13 cellular contexts compared by ENCODE assay signal in the genomic region with DNA sequence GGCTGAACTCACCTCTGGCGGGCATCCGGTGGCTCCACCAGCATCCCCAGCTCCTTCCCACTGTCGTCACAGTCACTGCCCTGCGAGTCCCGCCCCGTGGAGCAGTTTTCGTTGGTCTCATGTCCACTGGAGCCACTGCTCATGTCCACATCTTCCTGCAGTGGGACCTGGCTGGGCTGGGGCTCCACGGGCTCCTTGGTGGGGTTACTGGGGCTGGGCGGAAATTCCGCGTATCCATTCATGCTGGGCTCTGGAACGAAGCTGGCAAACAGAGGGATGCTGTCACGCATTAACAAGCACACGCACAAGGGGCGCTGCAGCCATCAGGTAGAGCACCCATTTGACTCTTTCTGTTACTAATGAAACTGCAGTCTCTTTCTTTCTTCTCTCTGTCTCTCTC. TPM values are rescaled to one million over a fixed set of nuclear protein-coding genes. Genes with fewer than 3 reads are reported as not detected.
A peak's percentile ranks its signal among the peaks of the same experiment; 100 is the strongest.
DNase-seq lines count a peak whose midpoint lies in the region; FAIRE-seq and TF ChIP-seq lines count a peak whose summit lies in the region.
"Had no signal": no experiment of that assay in that cellular context is flagged by ENCODE, and none has a peak within 500 bp of the region (broad histone marks: within the 10 kb centered on the region; RNA-seq: fewer than 3 reads in every experiment).

No MANE protein-coding gene starts in this region.

- H4K91ac ChIP-seq in H1 (replicated peaks; ENCODE audit: insufficient read length, low read length) (no peak overlapping the region), trophoblast cell (ENCODE audit: low read depth, low read length) (no peak overlapping the region)

- no peaks in the 10 kb centered on the region for H3F3A ChIP-seq in neural cell (ENCODE audit: insufficient read depth, low read length, poor library complexity, severe bottlenecking)

- H3K14ac ChIP-seq in H1 (ENCODE audit: insufficient read length) = no peak overlapping the region
- no peak overlapping the region for H3K14ac ChIP-seq in trophoblast cell (ENCODE audit: low read length)

- peak overlapping the region; percentile 26; the same call in 1 of the 2 replicates for H4K8ac ChIP-seq in H1 (ENCODE audit: extremely low read depth, insufficient read depth, low read length)
- H4K8ac ChIP-seq in trophoblast cell (ENCODE audit: low read depth, low read length) = no peak overlapping the region

- CTCF ChIA-PET in HEK293 (lab: Yijun Ruan, JAX) = interaction anchor here (0.8 to 7.3 kb wide), 5 partner anchors 10 to 399 kb away, joined by 3 to 54 read pairs (median 5); a partner anchor contains a TSS
- CTCF ChIA-PET in H1 (lab: Charles Lee; ENCODE audit: partially characterized antibody) = interaction anchor here (0.7 to 18.9 kb wide), 15 partner anchors 8 to 170 kb away, joined by 3 to 298 read pairs (median 5); a partner anchor contains a TSS

- no peaks in the 10 kb centered on the region for H3K27me3 ChIP-seq in H1 (replicated peaks in 1 of 4; ENCODE audit: control insufficient read depth in 3 of 4, extremely low read depth in 1 of 4, insufficient read depth in 3 of 4, low read length in 3 of 4)
- no peaks in the 10 kb centered on the region for H3K27me3 ChIP-seq in neural cell (ENCODE audit: insufficient read depth, low read depth, low read length)
- H3K27me3 ChIP-seq in trophoblast cell (ENCODE audit: insufficient read depth, low read length) = no peaks in the 10 kb centered on the region

- TF ChIP-seq RAD21 in H1 (IDR thresholded peaks at IDR 0.05 in 1 of 2, conservative IDR thresholded peaks at IDR 0.05 in 1 of 2; ENCODE audit: low read depth in 2 of 2, low read length in 2 of 2) (peak; percentile 31 to 45), neural cell (conservative IDR thresholded peaks at IDR 0.05) (no peak)

- H2BK120ac ChIP-seq in H1 (replicated peaks; ENCODE audit: low read depth, low read length) = no peak overlapping the region
- H2BK120ac ChIP-seq in trophoblast cell (ENCODE audit: insufficient read depth, low read length, poor library complexity) = no peak overlapping the region

- peak; percentile 81 for FAIRE-seq in H1 (lab: Jason Lieb, UNC)
- FAIRE-seq: A204.1 had no signal

- WGBS in H1 (ENCODE audit: extremely low coverage in 1 of 2, insufficient coverage in 1 of 2, insufficient read length in 1 of 2, insufficient replicate concordance in 2 of 2, low coverage in 1 of 2, low lambda C conversion rate in 2 of 2, missing lambda C conversion rate in 1 of 2), 2 experiments = 74% methylated on average over 15 of the region's 15 CpGs; no CpG with 5 or more reads in 1 of the 2 experiments
- WGBS in trophoblast cell (ENCODE audit: extremely low coverage, insufficient coverage, insufficient read length) = no CpG with 5 or more reads among the region's 15 CpGs

- no peak overlapping the region for H3K56ac ChIP-seq in H1 (replicated peaks; ENCODE audit: insufficient read length, low read depth, low read length)

- TF ChIP-seq POLR2A in H1 (IDR thresholded peaks at IDR 0.05; ENCODE audit: control extremely low read depth in 1 of 2, low read depth in 2 of 2, low read length in 2 of 2) = no peak

- H4K20me1 ChIP-seq in H1 (replicated peaks in 1 of 2; ENCODE audit: control insufficient read depth in 1 of 2, insufficient read depth in 2 of 2, low read length in 2 of 2) (peaks cover 0 to under 1% of the 10 kb centered on the region in 2 experiments), neural cell (ENCODE audit: insufficient read depth) (no peaks in the 10 kb centered on the region)

- H2BK20ac ChIP-seq in H1 (ENCODE audit: low read length) = no peak overlapping the region

- 0 out of 2 replicates have a peak, but pooled peaks cover 2% of the 10 kb centered on the region for H3K79me1 ChIP-seq in H1 (ENCODE audit: low read depth, low read length)
- no peaks in the 10 kb centered on the region for H3K79me1 ChIP-seq in trophoblast cell (ENCODE audit: low read length)

- H3K4me2 ChIP-seq in H1 (ENCODE audit: insufficient read depth in 1 of 2, low read depth in 2 of 2, low read length in 2 of 2) (no peak overlapping the region), neural cell (ENCODE audit: low read length) (no peak overlapping the region), trophoblast cell (ENCODE audit: low read length) (no peak overlapping the region)

- H4K5ac ChIP-seq in H1 (ENCODE audit: insufficient read length, low read depth, low read length) = no peak overlapping the region

- no peak overlapping the region for H2AK5ac ChIP-seq in H1 (ENCODE audit: low read depth, low read length)
- no peak overlapping the region for H2AK5ac ChIP-seq in trophoblast cell (ENCODE audit: low read length)

- H3K4me1 ChIP-seq in HEK293 (ENCODE audit: control insufficient read depth, insufficient read depth, low read length) (no peaks in the 10 kb centered on the region), H1 (replicated peaks in 1 of 4; ENCODE audit: control insufficient read depth in 3 of 4, insufficient read depth in 4 of 4, low read length in 3 of 4) (peaks cover 0 to 2% (median 0%) of the 10 kb centered on the region in 4 experiments; a peak in 1 of 7 replicates), trophoblast cell (ENCODE audit: control insufficient read depth in 1 of 2, insufficient read depth in 2 of 2, low read length in 2 of 2) (peaks cover 0 to 2% of the 10 kb centered on the region in 2 experiments)

- no peaks in the 10 kb centered on the region for H3K23me2 ChIP-seq in H1 (ENCODE audit: low read depth, low read length)

- no peak overlapping the region for H3K4me3 ChIP-seq in HEK293 (ENCODE audit: low read depth, low read length)
- H3K4me3 ChIP-seq in H1 (ENCODE audit: extremely low read depth in 1 of 4, insufficient read depth in 2 of 4, low read depth in 3 of 4, low read length in 4 of 4) = no peak overlapping the region
- H3K4me3 ChIP-seq in neural cell (ENCODE audit: low read length) = no peak overlapping the region
- no peak overlapping the region for H3K4me3 ChIP-seq in trophoblast cell (ENCODE audit: low read depth, low read length)
- H3K4me3 ChIP-seq: skin epidermis had no signal

- H3K4ac ChIP-seq in H1 (replicated peaks; ENCODE audit: insufficient read length, low read depth, low read length) = no peak overlapping the region
- H3K4ac ChIP-seq in trophoblast cell (ENCODE audit: low read depth, low read length) = no peak overlapping the region

- H3K18ac ChIP-seq in H1 (ENCODE audit: extremely low read depth, low read length) = no peak overlapping the region
- H3K18ac ChIP-seq in trophoblast cell (ENCODE audit: low read length) = no peak overlapping the region

- H3K9me3 ChIP-seq in HEK293 (ENCODE audit: control insufficient read depth, insufficient read depth, low read depth, low read length) (no peaks in the 10 kb centered on the region), H1 (ENCODE audit: insufficient read depth in 2 of 2, low read depth in 1 of 2, low read length in 1 of 2) (no peaks in the 10 kb centered on the region), neural cell (ENCODE audit: low read length) (no peaks in the 10 kb centered on the region), trophoblast cell (ENCODE audit: insufficient read depth, low read depth, low read length) (peaks cover 4% of the 10 kb centered on the region)

- H3K9ac ChIP-seq in H1 (replicated peaks in 1 of 4; ENCODE audit: extremely low read depth in 1 of 4, low read depth in 3 of 4, low read length in 3 of 4) (no peak overlapping the region), neural cell (ENCODE audit: low read length) (no peak overlapping the region), trophoblast cell (ENCODE audit: low read length) (no peak overlapping the region)

- no peak overlapping the region for H2BK15ac ChIP-seq in H1 (ENCODE audit: low read length)

- TF ChIP-seq CTCF in HEK293 (tag by site-specific recombination; IDR thresholded peaks at IDR 0.05) = peak; percentile 18; the same call in 1 of the 2 replicates
- TF ChIP-seq CTCF in H1 (IDR thresholded peaks at IDR 0.05; ENCODE audit: control extremely low read depth in 1 of 3, insufficient read depth in 1 of 3, low read depth in 1 of 3, low read length in 3 of 3) = peak; percentile 61 to 76 (median 73)
- peak; percentile 26 for TF ChIP-seq CTCF in neural cell (IDR thresholded peaks at IDR 0.05; ENCODE audit: poor library complexity, severe bottlenecking)

- H3K79me2 ChIP-seq in H1 (ENCODE audit: control insufficient read depth in 1 of 2, insufficient read depth in 2 of 2, low read length in 2 of 2) (no peaks in the 10 kb centered on the region), neural cell (replicated peaks; ENCODE audit: insufficient read depth, low read length) (no peaks in the 10 kb centered on the region), trophoblast cell (ENCODE audit: control insufficient read depth, insufficient read depth, low read length, poor library complexity) (no peaks in the 10 kb centered on the region)

- H3K9me2 ChIP-seq in neural cell (ENCODE audit: insufficient read depth, low read length) = no peaks in the 10 kb centered on the region

- TF ChIP-seq EP300 in H1 (IDR thresholded peaks at IDR 0.05; ENCODE audit: borderline replicate concordance in 1 of 2, low read depth in 2 of 2, low read length in 2 of 2) = no peak
- no peak for TF ChIP-seq EP300 in neural cell (conservative IDR thresholded peaks at IDR 0.05; ENCODE audit: poor library complexity, severe bottlenecking)

- no peak overlapping the region for H4K12ac ChIP-seq in trophoblast cell (ENCODE audit: low read depth, low read length)

- no peak overlapping the region for H2AFZ ChIP-seq in H1 (ENCODE audit: low read length)
- no peak overlapping the region for H2AFZ ChIP-seq in neural cell (ENCODE audit: low read depth, low read length)
- no peak overlapping the region for H2AFZ ChIP-seq in trophoblast cell (ENCODE audit: insufficient read depth, low read length, poor library complexity)

- POLR2A ChIA-PET in HEK293 (lab: Yijun Ruan, JAX) (no interaction called here), H1 (lab: Charles Lee; ENCODE audit: partially characterized antibody) (interaction anchor here (1.2 to 1.9 kb wide), 2 partner anchors 10 to 26 kb away, joined by 3 to 11 read pairs; no protein-coding TSS in a partner anchor)

- H2BK12ac ChIP-seq in H1 (ENCODE audit: low read depth, low read length) (no peak overlapping the region), trophoblast cell (ENCODE audit: low read length) (no peak overlapping the region)

- H3K23ac ChIP-seq in H1 (ENCODE audit: insufficient read length) = no peak overlapping the region
- no peak overlapping the region for H3K23ac ChIP-seq in trophoblast cell (ENCODE audit: low read length)

- no peak overlapping the region for H3K27ac ChIP-seq in HEK293 (ENCODE audit: extremely low read depth, low read depth, low read length)
- no peak overlapping the region for H3K27ac ChIP-seq in H1 (ENCODE audit: low read depth, low read length)
- H3K27ac ChIP-seq in neural cell (ENCODE audit: low read length) = no peak overlapping the region
- H3K27ac ChIP-seq in trophoblast cell (ENCODE audit: low read depth, low read length) = no peak overlapping the region

- H3K36me3 ChIP-seq in HEK293 (ENCODE audit: control insufficient read depth in 2 of 2, insufficient read depth in 1 of 2, low read length in 2 of 2) = peaks cover 0 to 17% of the 10 kb centered on the region in 2 experiments; a peak in 1 of 3 replicates
- peaks cover 0 to 3% (median 0%) of the 10 kb centered on the region in 4 experiments; a peak in 1 of 8 replicates for H3K36me3 ChIP-seq in H1 (ENCODE audit: control insufficient read depth in 2 of 4, insufficient read depth in 4 of 4, low read length in 3 of 4)
- H3K36me3 ChIP-seq in neural cell (ENCODE audit: insufficient read depth, low read length) = no peaks in the 10 kb centered on the region
- H3K36me3 ChIP-seq in trophoblast cell (ENCODE audit: control insufficient read depth in 1 of 2, insufficient read depth in 2 of 2, low read length in 2 of 2) = peaks cover 3 to 6% of the 10 kb centered on the region in 2 experiments

- no peak overlapping the region for H2BK5ac ChIP-seq in H1 (ENCODE audit: low read depth, low read length)
- H2BK5ac ChIP-seq in trophoblast cell (ENCODE audit: low read depth, low read length, poor library complexity) = no peak overlapping the region

- DNase-seq in DMS 273 (lab: John Stamatoyannopoulos, UW; ENCODE audit: unreplicated experiment) (peak; percentile 17), DMS 273 treated with DMSO at 0.1 percent for 48 hours (lab: John Stamatoyannopoulos, UW) (no peak), H1 (ENCODE audit: low read depth in 1 of 2, low spot score in 2 of 2) (peak in 1 of 2 experiments; percentile 66), trophoblast cell (no peak), DMS153 treated with DMSO at 0.1 percent for 48 hours (lab: John Stamatoyannopoulos, UW; ENCODE audit: unreplicated experiment) (no peak), AG20443 (ENCODE audit: low spot score) (no peak)
- DNase-seq: activated gamma-delta T cell treated with Interleukin-2 at 50 U/mL for 16 hours; NCI-H2081 treated with DMSO at 0.1 percent for 48 hours; stimulated activated naive CD8-positive, alpha-beta T cell treated with anti-CD3 and anti-CD28 coated beads, Interleukin-15, amount 100 ng/mL, for 72 hours had no signal

RNA-seq across cellular contexts. Expression of a gene that starts 10.7 kb away (rescaled TPM):
- total RNA-seq in H1 (2021; fragmentation: NEBNext Ultra II Directional; extraction: Animal tissue kit (Norgen Biotek cat#: 25700)) = 5.5 TPM in 2 replicates
- polyA plus RNA-seq in H1 (2011; rRNA removed) (0.91 and 0.99 TPM in 2 replicates), neural cell (2.6 and 3.2 TPM in 2 replicates)
- polyA plus RNA-seq in H1 (2011; cell fraction: cytosol; rRNA removed) = 0.78 TPM
- 2.3 TPM for polyA plus RNA-seq in H1 (2011; cell fraction: nucleus; rRNA removed)
- polyA plus RNA-seq in H1 (2012, experiment 1 of 2) = 2.0 to 2.9 TPM (median 2.3 TPM) in 4 replicates
- 0.73 TPM for polyA plus RNA-seq in H1 (2012, experiment 2 of 2)
- 1.5 TPM for polyA plus RNA-seq in H1 (2013, experiment 1 of 2)
- 1.6 TPM for polyA plus RNA-seq in H1 (2013, experiment 2 of 2)
- polyA minus RNA-seq in H1 (2011; rRNA and poly(A)+ RNA removed) = 4.9 and 7.3 TPM in 2 replicates
- 3.7 TPM for polyA minus RNA-seq in H1 (2011; cell fraction: cytosol; rRNA and poly(A)+ RNA removed)
- 7.2 TPM for polyA minus RNA-seq in H1 (2011; cell fraction: nucleus; rRNA and poly(A)+ RNA removed)
- 10.2 and 11.9 TPM in 2 replicates for polyA minus RNA-seq in neural cell
- polyA plus RNA-seq in trophoblast cell (2013) = 2.0 and 2.2 TPM in 2 replicates

RNA-seq across cellular contexts. Expression of a gene that starts 37.9 kb away (rescaled TPM):
- total RNA-seq in H1 (2021; fragmentation: NEBNext Ultra II Directional; extraction: Animal tissue kit (Norgen Biotek cat#: 25700)) = 35.2 and 36.3 TPM in 2 replicates
- polyA plus RNA-seq in H1 (2011; rRNA removed) (32.6 and 58.9 TPM in 2 replicates), neural cell (236 and 237 TPM in 2 replicates)
- 46.1 TPM for polyA plus RNA-seq in H1 (2011; cell fraction: cytosol; rRNA removed)
- polyA plus RNA-seq in H1 (2011; cell fraction: nucleus; rRNA removed) = 114 TPM
- polyA plus RNA-seq in H1 (2012, experiment 1 of 2) = 23.0 to 32.3 TPM (median 28.2 TPM) in 4 replicates
- 22.4 TPM for polyA plus RNA-seq in H1 (2012, experiment 2 of 2)
- polyA plus RNA-seq in H1 (2013, experiment 1 of 2) = 34.8 TPM
- 33.0 TPM for polyA plus RNA-seq in H1 (2013, experiment 2 of 2)
- 2.3 and 2.4 TPM in 2 replicates for polyA minus RNA-seq in H1 (2011; rRNA and poly(A)+ RNA removed)
- 13.8 TPM for polyA minus RNA-seq in H1 (2011; cell fraction: cytosol; rRNA and poly(A)+ RNA removed)
- polyA minus RNA-seq in H1 (2011; cell fraction: nucleus; rRNA and poly(A)+ RNA removed) = 35.0 TPM
- polyA minus RNA-seq in neural cell = 38.5 and 55.3 TPM in 2 replicates
- 4.2 and 4.3 TPM in 2 replicates for polyA plus RNA-seq in trophoblast cell (2013)

RNA-seq across cellular contexts. Expression of a gene that starts 42.6 kb away (rescaled TPM):
- 15.9 and 17.5 TPM in 2 replicates for total RNA-seq in H1 (2021; fragmentation: NEBNext Ultra II Directional; extraction: Animal tissue kit (Norgen Biotek cat#: 25700))
- polyA plus RNA-seq in H1 (2011; rRNA removed) (2.3 and 2.8 TPM in 2 replicates), neural cell (11.9 and 12.5 TPM in 2 replicates)
- 4.4 TPM for polyA plus RNA-seq in H1 (2011; cell fraction: cytosol; rRNA removed)
- 2.4 TPM for polyA plus RNA-seq in H1 (2011; cell fraction: nucleus; rRNA removed)
- polyA plus RNA-seq in H1 (2012, experiment 1 of 2) = 10.7 to 16.8 TPM (median 13.9 TPM) in 4 replicates
- polyA plus RNA-seq in H1 (2012, experiment 2 of 2) = 0.98 TPM
- polyA plus RNA-seq in H1 (2013, experiment 1 of 2) = 9.9 TPM
- polyA plus RNA-seq in H1 (2013, experiment 2 of 2) = 8.7 TPM
- polyA minus RNA-seq in H1 (2011; rRNA and poly(A)+ RNA removed) = 3.5 and 8.0 TPM in 2 replicates
- 6.5 TPM for polyA minus RNA-seq in H1 (2011; cell fraction: cytosol; rRNA and poly(A)+ RNA removed)
- polyA minus RNA-seq in H1 (2011; cell fraction: nucleus; rRNA and poly(A)+ RNA removed) = 4.1 TPM
- polyA minus RNA-seq in neural cell = 16.1 and 21.5 TPM in 2 replicates
- 6.4 and 6.5 TPM in 2 replicates for polyA plus RNA-seq in trophoblast cell (2013)

Comparison
In these comparisons a context has a peak if more than half of its experiments do, and no peak if none do; other contexts are left out.
1. CTCF ChIP-seq: peak in every context shown above with its lines; median percentile 73 in H1; 26 in neural cell; 18 in HEK293.